Comparison of ENCODE assay signal across 1 cellular context in the genomic region with DNA sequence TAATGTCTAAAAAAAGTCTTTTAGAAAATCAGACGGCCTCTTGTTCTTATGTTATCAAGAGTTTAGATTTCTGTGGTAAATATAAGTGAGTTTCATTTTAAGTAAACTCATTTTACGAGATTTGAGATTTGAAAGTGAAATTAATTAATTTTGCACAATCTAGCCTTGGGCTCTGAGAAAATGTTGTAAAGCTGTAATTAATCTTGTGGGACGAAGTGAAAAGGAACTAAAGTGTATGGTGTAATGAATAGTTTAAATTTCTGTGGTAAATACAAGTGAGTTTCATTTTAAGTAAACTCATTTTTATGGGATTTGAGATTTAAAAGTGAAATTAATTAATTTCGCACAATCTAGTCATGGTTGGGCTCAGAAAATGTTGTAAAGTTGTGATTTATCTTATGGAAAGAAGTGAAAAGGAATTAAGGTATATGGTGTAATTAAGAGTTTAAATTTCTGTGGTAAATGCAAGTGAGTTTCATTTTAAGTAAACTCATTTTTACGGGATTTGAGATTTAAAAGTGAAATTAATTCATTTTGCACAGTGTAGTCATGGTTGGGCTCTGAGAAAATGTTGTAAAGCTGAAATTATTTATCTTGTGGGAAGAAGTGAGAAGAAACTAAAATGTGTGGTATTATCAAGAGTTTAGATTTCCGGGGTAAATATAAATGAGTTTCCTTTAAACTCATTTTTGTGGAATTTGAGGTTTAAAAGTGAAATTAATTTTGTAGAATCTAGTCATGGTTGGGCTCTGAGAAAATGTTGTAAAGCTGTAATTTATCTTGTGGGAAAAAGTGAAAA.
TF ChIP-seq lines count a peak whose summit lies in the region.

No MANE protein-coding gene starts in this region.

TF ChIP-seq in H1, 55 proteins besides CTCF, POLR2A, EP300 and RAD21 (continued from another document):
- TF ChIP-seq, protein P1, sequence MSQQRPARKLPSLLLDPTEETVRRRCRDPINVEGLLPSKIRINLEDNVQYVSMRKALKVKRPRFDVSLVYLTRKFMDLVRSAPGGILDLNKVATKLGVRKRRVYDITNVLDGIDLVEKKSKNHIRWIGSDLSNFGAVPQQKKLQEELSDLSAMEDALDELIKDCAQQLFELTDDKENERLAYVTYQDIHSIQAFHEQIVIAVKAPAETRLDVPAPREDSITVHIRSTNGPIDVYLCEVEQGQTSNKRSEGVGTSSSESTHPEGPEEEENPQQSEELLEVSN (IDR thresholded peaks at IDR 0.05): no peak
